In the genomic region with DNA sequence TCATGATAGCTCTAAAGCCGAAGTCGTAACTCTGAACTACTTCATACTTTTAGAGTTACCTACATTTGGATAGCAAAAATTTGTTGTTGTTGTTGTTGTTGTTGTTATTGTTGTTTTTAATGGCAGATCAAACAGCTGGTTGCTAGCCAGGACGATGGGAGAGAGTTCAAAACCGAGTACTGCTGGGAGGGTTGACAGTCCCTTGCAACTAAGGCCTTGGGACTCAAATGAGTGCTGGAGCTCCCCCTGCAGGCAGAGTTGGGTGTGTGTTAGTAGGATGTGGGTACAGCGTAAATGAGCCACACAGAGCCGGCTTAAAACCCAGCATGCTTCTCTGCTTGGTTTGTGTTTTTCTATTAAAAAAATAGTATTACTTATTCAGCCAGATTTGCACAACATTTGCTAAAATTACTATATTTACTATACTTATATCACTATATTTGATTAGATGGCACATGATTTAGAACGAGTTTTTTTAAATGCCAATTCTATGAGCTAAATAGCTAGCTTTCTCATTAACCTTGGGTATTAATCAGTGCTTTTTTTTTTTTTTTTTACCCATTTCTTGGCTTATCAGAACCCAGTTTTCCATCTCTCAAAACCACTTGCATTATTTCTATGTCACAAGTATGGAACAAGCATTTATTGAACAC, we compare ENCODE assay signal across 8 cellular contexts.
DNase-seq lines count a peak whose midpoint lies in the region; ATAC-seq and TF ChIP-seq lines count a peak whose summit lies in the region.

No MANE protein-coding gene starts in this region.

- H3K4me3 ChIP-seq in BE2C (ENCODE audit: low read depth, low read length) (no peak overlapping the region), choroid plexus epithelial cell (ENCODE audit: low read depth, low read length) (no peak overlapping the region)

- no peaks in the 10 kb centered on the region; the same call in 1 of the 2 replicates for H3K9me3 ChIP-seq in BE2C

- H3K36me3 ChIP-seq in BE2C = no peaks in the 10 kb centered on the region

- ATAC-seq in HG03442 (IDR thresholded peaks at IDR 0.05; ENCODE audit: unreplicated experiment) (peak; percentile 85), left lobe of liver (peak; percentile 100)

- TF ChIP-seq CTCF in BE2C (IDR thresholded peaks at IDR 0.05; ENCODE audit: low read depth, low read length) = peak; percentile 98
- peak; percentile 97 for TF ChIP-seq CTCF in choroid plexus epithelial cell (conservative IDR thresholded peaks at IDR 0.05; ENCODE audit: low read depth, low read length)

- H3K27me3 ChIP-seq in BE2C = peaks cover 4% of the 10 kb centered on the region; the same call in 1 of the 2 replicates

- peak; percentile 87 for DNase-seq in BE2C
- peak; percentile 60 for DNase-seq in GM19238 (ENCODE audit: insufficient read length, low spot score)
- DNase-seq in NCI-H510A (lab: John Stamatoyannopoulos, UW) = peak; percentile 57
- peak; percentile 75 to 77 for DNase-seq in activated CD4-positive, alpha-beta T cell treated with anti-CD3 and anti-CD28 coated beads for 24 hours (ENCODE audit: low read depth in 2 of 2)
- peak; percentile 95 for DNase-seq in choroid plexus epithelial cell (ENCODE audit: low read depth)
- DNase-seq in left lobe of liver (ENCODE audit: low spot score) = peak; percentile 79
- DNase-seq in stimulated activated CD4-positive, alpha-beta T cell treated with anti-CD3 and anti-CD28 coated beads, TNF-alpha, amount 100 ng/mL, for 1 hour (ENCODE audit: low read depth in 3 of 3, low spot score in 1 of 3) = peak; percentile 57 to 71 (median 60)

- H3K4me1 ChIP-seq in BE2C = no peaks in the 10 kb centered on the region
